35 cellular contexts compared by ENCODE assay signal in genomic region chr6:95017922-95018321, GRCh38.
"Had no signal": no experiment of that assay in that cellular context is flagged by ENCODE, and none has a peak within 500 bp of the region (broad histone marks: within the 10 kb centered on the region; RNA-seq: fewer than 3 reads in every experiment).

No MANE protein-coding gene starts in this region.

- H3K9me3 ChIP-seq: gastroesophageal sphincter, psoas muscle, sigmoid colon, stomach, tibial artery, upper lobe of right lung had no signal

- H3K4me1 ChIP-seq: gastroesophageal sphincter, parathyroid adenoma, psoas muscle, sigmoid colon, stomach, tibial artery, upper lobe of right lung had no signal

- FAIRE-seq: astrocyte, endothelial cell of umbilical vein, kidney, small intestine, TTC549 had no signal

- H3K4me2 ChIP-seq: hepatocyte had no signal

- H3K27me3 ChIP-seq: brain microvascular endothelial cell, dorsolateral prefrontal cortex, gastroesophageal sphincter, hepatocyte, sigmoid colon, stomach, tibial artery, upper lobe of right lung had no signal

- DNase-seq: activated CD4-positive, alpha-beta memory T cell treated with anti-CD3 and anti-CD28 coated beads for 36 hours; activated CD4-positive, alpha-beta T cell treated with anti-CD3 and anti-CD28 coated beads, Interleukin-2, amount 10 ng/mL, durations not matched to agents 24 days and 14 days; activated CD4-positive, CD25-positive, alpha-beta regulatory T cell treated with anti-CD3 and anti-CD28 coated beads, Interleukin-2, amount 50 U/mL, for 72 hours; activated CD8-positive, alpha-beta memory T cell treated with anti-CD3 and anti-CD28 coated beads, Interleukin-2, amount 50 U/mL, for 48 hours; activated gamma-delta T cell treated with Interleukin-2 at 50 U/mL for 16 hours; activated naive CD4-positive, alpha-beta T cell treated with anti-CD3 and anti-CD28 coated beads, Interleukin-2, amount 50 U/mL, for 16 hours; activated T-cell treated with anti-CD3 and anti-CD28 coated beads, Interleukin-2, amount 50 U/mL, for 24 hours; amniotic stem cell; brain microvascular endothelial cell; dorsolateral prefrontal cortex; effector memory CD8-positive, alpha-beta T cell; kidney; left colon; midbrain; naive thymus-derived CD4-positive, alpha-beta T cell; occipital lobe; psoas muscle; sigmoid colon; small intestine; stimulated activated CD4-positive, alpha-beta T cell treated with anti-CD3 and anti-CD28 coated beads, Interleukin-4, amount 100 ng/mL, for 4 hours; stimulated activated CD8-positive, alpha-beta memory T cell treated with anti-CD3 and anti-CD28 coated beads, Interleukin-4, amount 100 ng/mL, for 48 hours; stimulated activated naive B cell treated with anti-CD40 and anti-IgM and Interleukin-4, amounts not matched to agents 10 μg/mL and 1 μg/mL and 100 μg/mL, for 72 hours; stomach; T-helper 9 cell; tibial artery; upper lobe of right lung had no signal

- H3K36me3 ChIP-seq: brain microvascular endothelial cell, gastroesophageal sphincter, sigmoid colon, stomach, tibial artery, upper lobe of right lung had no signal

- H3K4me3 ChIP-seq: coronary artery, dorsolateral prefrontal cortex, gastroesophageal sphincter, hepatocyte, psoas muscle, sigmoid colon, stomach, tibial artery, upper lobe of right lung had no signal

- H3K9ac ChIP-seq: parathyroid adenoma had no signal

- H2AFZ ChIP-seq: hepatocyte, parathyroid adenoma had no signal

- ATAC-seq: activated T-helper 17 cell treated with anti-CD3 and anti-CD28 coated beads, Interleukin-2, amount 50 U/mL, for 72 hours; effector memory CD8-positive, alpha-beta T cell; gastroesophageal sphincter; left colon; naive thymus-derived CD4-positive, alpha-beta T cell; psoas muscle; stimulated activated naive B cell treated with anti-CD40 and anti-IgM and Interleukin-4, amounts not matched to agents 10 μg/mL and 1 μg/mL and 100 μg/mL, for 72 hours; upper lobe of right lung had no signal

- H3K27ac ChIP-seq: brain microvascular endothelial cell, coronary artery, dorsolateral prefrontal cortex, gastroesophageal sphincter, hepatocyte, parathyroid adenoma, psoas muscle, sigmoid colon, stomach, tibial artery, upper lobe of right lung, VCaP had no signal

- H3K79me2 ChIP-seq: hepatocyte, parathyroid adenoma had no signal
